In the genomic region with DNA sequence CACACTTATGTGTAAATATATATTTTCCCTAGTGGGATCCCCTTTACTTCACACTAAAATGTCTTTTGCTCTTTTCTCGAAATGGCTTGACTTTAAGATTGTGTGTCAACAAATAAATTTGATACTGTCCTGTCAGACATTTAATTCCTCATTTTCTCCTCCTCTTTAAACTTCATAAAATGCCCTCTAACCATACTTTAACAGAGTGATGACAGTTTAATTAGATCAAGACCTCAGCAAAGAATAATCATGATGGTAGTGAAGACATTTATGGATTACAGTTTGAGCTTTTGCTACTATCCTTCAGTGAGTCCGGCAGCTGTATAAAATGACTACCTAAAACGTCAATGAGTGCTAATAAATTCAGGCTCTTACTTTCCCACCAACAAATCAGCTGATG, we compare ENCODE assay signal across 2 cellular contexts.
TF ChIP-seq lines count a peak whose summit lies in the region.

No MANE protein-coding gene starts in this region.

TF ChIP-seq in HEK293, 187 proteins besides CTCF, POLR2A, EP300 and RAD21 (continued from another document):
- TF ChIP-seq, protein P1, sequence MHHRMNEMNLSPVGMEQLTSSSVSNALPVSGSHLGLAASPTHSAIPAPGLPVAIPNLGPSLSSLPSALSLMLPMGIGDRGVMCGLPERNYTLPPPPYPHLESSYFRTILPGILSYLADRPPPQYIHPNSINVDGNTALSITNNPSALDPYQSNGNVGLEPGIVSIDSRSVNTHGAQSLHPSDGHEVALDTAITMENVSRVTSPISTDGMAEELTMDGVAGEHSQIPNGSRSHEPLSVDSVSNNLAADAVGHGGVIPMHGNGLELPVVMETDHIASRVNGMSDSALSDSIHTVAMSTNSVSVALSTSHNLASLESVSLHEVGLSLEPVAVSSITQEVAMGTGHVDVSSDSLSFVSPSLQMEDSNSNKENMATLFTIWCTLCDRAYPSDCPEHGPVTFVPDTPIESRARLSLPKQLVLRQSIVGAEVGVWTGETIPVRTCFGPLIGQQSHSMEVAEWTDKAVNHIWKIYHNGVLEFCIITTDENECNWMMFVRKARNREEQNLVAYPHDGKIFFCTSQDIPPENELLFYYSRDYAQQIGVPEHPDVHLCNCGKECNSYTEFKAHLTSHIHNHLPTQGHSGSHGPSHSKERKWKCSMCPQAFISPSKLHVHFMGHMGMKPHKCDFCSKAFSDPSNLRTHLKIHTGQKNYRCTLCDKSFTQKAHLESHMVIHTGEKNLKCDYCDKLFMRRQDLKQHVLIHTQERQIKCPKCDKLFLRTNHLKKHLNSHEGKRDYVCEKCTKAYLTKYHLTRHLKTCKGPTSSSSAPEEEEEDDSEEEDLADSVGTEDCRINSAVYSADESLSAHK (tag by site-specific recombination; IDR thresholded peaks at IDR 0.05) = 0 out of 2 replicates have a peak, but pooled peaks have one; percentile 22
- no peak for TF ChIP-seq ZNF133 (tag by site-specific recombination; IDR thresholded peaks at IDR 0.05)
- TF ChIP-seq ZNF843 (tag by site-specific recombination; IDR thresholded peaks at IDR 0.05) = peak; percentile 66
- TF ChIP-seq, protein P2, sequence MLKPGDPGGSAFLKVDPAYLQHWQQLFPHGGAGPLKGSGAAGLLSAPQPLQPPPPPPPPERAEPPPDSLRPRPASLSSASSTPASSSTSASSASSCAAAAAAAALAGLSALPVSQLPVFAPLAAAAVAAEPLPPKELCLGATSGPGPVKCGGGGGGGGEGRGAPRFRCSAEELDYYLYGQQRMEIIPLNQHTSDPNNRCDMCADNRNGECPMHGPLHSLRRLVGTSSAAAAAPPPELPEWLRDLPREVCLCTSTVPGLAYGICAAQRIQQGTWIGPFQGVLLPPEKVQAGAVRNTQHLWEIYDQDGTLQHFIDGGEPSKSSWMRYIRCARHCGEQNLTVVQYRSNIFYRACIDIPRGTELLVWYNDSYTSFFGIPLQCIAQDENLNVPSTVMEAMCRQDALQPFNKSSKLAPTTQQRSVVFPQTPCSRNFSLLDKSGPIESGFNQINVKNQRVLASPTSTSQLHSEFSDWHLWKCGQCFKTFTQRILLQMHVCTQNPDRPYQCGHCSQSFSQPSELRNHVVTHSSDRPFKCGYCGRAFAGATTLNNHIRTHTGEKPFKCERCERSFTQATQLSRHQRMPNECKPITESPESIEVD (tag by site-specific recombination; IDR thresholded peaks at IDR 0.05) = peak; percentile 50
- TF ChIP-seq SCRT2 (tag by site-specific recombination; IDR thresholded peaks at IDR 0.05) = no peak
- TF ChIP-seq ZNF433 (tag by site-specific recombination; IDR thresholded peaks at IDR 0.05; ENCODE audit: low read depth) = no peak

TF ChIP-seq in WTC11, 78 proteins besides CTCF, POLR2A, EP300 and RAD21 (continued from another document):
- TF ChIP-seq JAZF1 (CRISPR knock-in tag; IDR thresholded peaks at IDR 0.05) = no peak
- TF ChIP-seq, protein P3, sequence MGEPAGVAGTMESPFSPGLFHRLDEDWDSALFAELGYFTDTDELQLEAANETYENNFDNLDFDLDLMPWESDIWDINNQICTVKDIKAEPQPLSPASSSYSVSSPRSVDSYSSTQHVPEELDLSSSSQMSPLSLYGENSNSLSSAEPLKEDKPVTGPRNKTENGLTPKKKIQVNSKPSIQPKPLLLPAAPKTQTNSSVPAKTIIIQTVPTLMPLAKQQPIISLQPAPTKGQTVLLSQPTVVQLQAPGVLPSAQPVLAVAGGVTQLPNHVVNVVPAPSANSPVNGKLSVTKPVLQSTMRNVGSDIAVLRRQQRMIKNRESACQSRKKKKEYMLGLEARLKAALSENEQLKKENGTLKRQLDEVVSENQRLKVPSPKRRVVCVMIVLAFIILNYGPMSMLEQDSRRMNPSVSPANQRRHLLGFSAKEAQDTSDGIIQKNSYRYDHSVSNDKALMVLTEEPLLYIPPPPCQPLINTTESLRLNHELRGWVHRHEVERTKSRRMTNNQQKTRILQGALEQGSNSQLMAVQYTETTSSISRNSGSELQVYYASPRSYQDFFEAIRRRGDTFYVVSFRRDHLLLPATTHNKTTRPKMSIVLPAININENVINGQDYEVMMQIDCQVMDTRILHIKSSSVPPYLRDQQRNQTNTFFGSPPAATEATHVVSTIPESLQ (CRISPR knock-in tag; IDR thresholded peaks at IDR 0.05) = no peak
- no peak for TF ChIP-seq TCF7 (CRISPR knock-in tag; IDR thresholded peaks at IDR 0.05; ENCODE audit: low read depth)
- TF ChIP-seq, protein P4, sequence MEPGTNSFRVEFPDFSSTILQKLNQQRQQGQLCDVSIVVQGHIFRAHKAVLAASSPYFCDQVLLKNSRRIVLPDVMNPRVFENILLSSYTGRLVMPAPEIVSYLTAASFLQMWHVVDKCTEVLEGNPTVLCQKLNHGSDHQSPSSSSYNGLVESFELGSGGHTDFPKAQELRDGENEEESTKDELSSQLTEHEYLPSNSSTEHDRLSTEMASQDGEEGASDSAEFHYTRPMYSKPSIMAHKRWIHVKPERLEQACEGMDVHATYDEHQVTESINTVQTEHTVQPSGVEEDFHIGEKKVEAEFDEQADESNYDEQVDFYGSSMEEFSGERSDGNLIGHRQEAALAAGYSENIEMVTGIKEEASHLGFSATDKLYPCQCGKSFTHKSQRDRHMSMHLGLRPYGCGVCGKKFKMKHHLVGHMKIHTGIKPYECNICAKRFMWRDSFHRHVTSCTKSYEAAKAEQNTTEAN (CRISPR knock-in tag; IDR thresholded peaks at IDR 0.05) = no peak
- no peak for TF ChIP-seq IRF2 (CRISPR knock-in tag; IDR thresholded peaks at IDR 0.05; ENCODE audit: borderline replicate concordance, low read depth)
